In genomic region chr12:5923043-5923605, GRCh38 we compare ENCODE assay signal across 26 cellular contexts. TPM values are rescaled to one million over a fixed set of nuclear protein-coding genes. Genes with fewer than 3 reads are reported as not detected.
"Had no signal": no experiment of that assay in that cellular context is flagged by ENCODE, and none has a peak within 500 bp of the region (broad histone marks: within the 10 kb centered on the region; RNA-seq: fewer than 3 reads in every experiment).

No MANE protein-coding gene starts in this region.

- H3K4me3 Mint-ChIP-seq: activated CD8-positive, alpha-beta T cell treated with anti-CD3 and anti-CD28 coated beads for 36 hours; activated naive CD8-positive, alpha-beta T cell treated with anti-CD3 and anti-CD28 coated beads, Interleukin-2, amount 10 ng/mL, durations not matched to agents 7 days and 5 days; activated T-helper 17 cell treated with anti-CD3 and anti-CD28 coated beads, Interleukin-2, amount 50 U/mL, for 72 hours; central memory CD8-positive, alpha-beta T cell; nephron progenitor cell; stimulated activated effector memory CD8-positive, alpha-beta T cell treated with anti-CD3 and anti-CD28 coated beads, Interleukin-12 subunit alpha, Interleukin-12 subunit beta, amount 100 ng/mL, for 72 hours; T-cell had no signal

- H3K4me2 ChIP-seq: smooth muscle cell had no signal

- H3K9me3 ChIP-seq: gastroesophageal sphincter, heart right ventricle, left ventricle myocardium inferior, prostate gland, right lobe of liver, thoracic aorta had no signal

- H3K27me3 ChIP-seq: brain microvascular endothelial cell, right lobe of liver had no signal

- H3K36me3 ChIP-seq: brain microvascular endothelial cell, gastroesophageal sphincter, prostate gland, right lobe of liver, thoracic aorta had no signal

- H3K4me3 ChIP-seq: gastroesophageal sphincter, heart right ventricle, left ventricle myocardium inferior, prostate gland, right lobe of liver, smooth muscle cell, thoracic aorta had no signal

- H3K9me3 Mint-ChIP-seq: activated CD8-positive, alpha-beta T cell treated with anti-CD3 and anti-CD28 coated beads for 36 hours; activated naive CD8-positive, alpha-beta T cell treated with anti-CD3 and anti-CD28 coated beads, Interleukin-2, amount 10 ng/mL, durations not matched to agents 7 days and 5 days; activated T-helper 17 cell treated with anti-CD3 and anti-CD28 coated beads, Interleukin-2, amount 50 U/mL, for 72 hours; central memory CD8-positive, alpha-beta T cell; nephron progenitor cell; stimulated activated effector memory CD8-positive, alpha-beta T cell treated with anti-CD3 and anti-CD28 coated beads, Interleukin-12 subunit alpha, Interleukin-12 subunit beta, amount 100 ng/mL, for 72 hours; T-cell had no signal

- DNase-seq: activated CD4-positive, alpha-beta T cell treated with anti-CD3 and anti-CD28 coated beads for 48 hours; activated CD4-positive, CD25-positive, alpha-beta regulatory T cell; activated CD8-positive, alpha-beta T cell treated with anti-CD3 and anti-CD28 coated beads for 36 hours; activated naive CD4-positive, alpha-beta T cell treated with Interleukin-2 at 50 U/mL for 16 hours; activated naive CD8-positive, alpha-beta T cell treated with anti-CD3 and anti-CD28 coated beads, Interleukin-2, amount 10 ng/mL, durations not matched to agents 7 days and 5 days; activated T-cell treated with anti-CD3 and anti-CD28 coated beads, Interleukin-2, amount 50 U/mL, for 1 hour; brain microvascular endothelial cell; cortex of kidney; effector CD4-positive, alpha-beta T cell; heart right ventricle; kidney glomerular epithelial cell; left ventricle myocardium inferior; mammary epithelial cell; nephron progenitor cell; right lobe of liver; stimulated activated CD4-positive, alpha-beta T cell treated with anti-CD3 and anti-CD28 coated beads, Interleukin-4, amount 100 ng/mL, for 24 hours; T-cell; T-helper 9 cell had no signal

- H3K27ac Mint-ChIP-seq: activated CD8-positive, alpha-beta T cell treated with anti-CD3 and anti-CD28 coated beads for 36 hours; activated naive CD8-positive, alpha-beta T cell treated with anti-CD3 and anti-CD28 coated beads, Interleukin-2, amount 10 ng/mL, durations not matched to agents 7 days and 5 days; activated T-helper 17 cell treated with anti-CD3 and anti-CD28 coated beads, Interleukin-2, amount 50 U/mL, for 72 hours; nephron progenitor cell; stimulated activated effector memory CD8-positive, alpha-beta T cell treated with anti-CD3 and anti-CD28 coated beads, Interleukin-12 subunit alpha, Interleukin-12 subunit beta, amount 100 ng/mL, for 72 hours; T-cell had no signal

- H3K36me3 Mint-ChIP-seq: activated naive CD8-positive, alpha-beta T cell treated with anti-CD3 and anti-CD28 coated beads, Interleukin-2, amount 10 ng/mL, durations not matched to agents 7 days and 5 days; stimulated activated effector memory CD8-positive, alpha-beta T cell treated with anti-CD3 and anti-CD28 coated beads, Interleukin-12 subunit alpha, Interleukin-12 subunit beta, amount 100 ng/mL, for 72 hours; T-cell had no signal

- ATAC-seq: activated CD8-positive, alpha-beta T cell treated with anti-CD3 and anti-CD28 coated beads for 36 hours; activated T-helper 17 cell treated with anti-CD3 and anti-CD28 coated beads, Interleukin-2, amount 50 U/mL, for 72 hours; esophagus mucosa; gastroesophageal sphincter; heart right ventricle; right lobe of liver; stimulated activated effector memory CD8-positive, alpha-beta T cell treated with anti-CD3 and anti-CD28 coated beads, Interleukin-12 subunit alpha, Interleukin-12 subunit beta, amount 100 ng/mL, for 72 hours; T-cell had no signal

- H3K4me1 Mint-ChIP-seq: activated T-helper 17 cell treated with anti-CD3 and anti-CD28 coated beads, Interleukin-2, amount 50 U/mL, for 72 hours; central memory CD8-positive, alpha-beta T cell; stimulated activated effector memory CD8-positive, alpha-beta T cell treated with anti-CD3 and anti-CD28 coated beads, Interleukin-12 subunit alpha, Interleukin-12 subunit beta, amount 100 ng/mL, for 72 hours; T-cell had no signal

- H3K4me1 ChIP-seq: gastroesophageal sphincter, heart right ventricle, left ventricle myocardium inferior, prostate gland, right lobe of liver had no signal

- H3K27ac ChIP-seq: brain microvascular endothelial cell, gastroesophageal sphincter, heart right ventricle, left ventricle myocardium inferior, prostate gland, right lobe of liver, thoracic aorta had no signal

RNA-seq across cellular contexts. Expression of gene ANO2, which starts 21.9 kb away (rescaled TPM):
- total RNA-seq: activated CD8-positive, alpha-beta T cell treated with anti-CD3 and anti-CD28 coated beads for 36 hours; activated naive CD8-positive, alpha-beta T cell treated with anti-CD3 and anti-CD28 coated beads, Interleukin-2, amount 10 ng/mL, durations not matched to agents 7 days and 5 days; activated T-helper 17 cell treated with anti-CD3 and anti-CD28 coated beads, Interleukin-2, amount 50 U/mL, for 72 hours; T-cell had no signal
- polyA plus RNA-seq: smooth muscle cell had no signal
